1 cellular context compared by ENCODE assay signal in genomic region chr3:69543080-69543429, GRCh38.
TF ChIP-seq lines count a peak whose summit lies in the region.

No MANE protein-coding gene starts in this region.

TF ChIP-seq in H1, 55 proteins besides CTCF, POLR2A, EP300 and RAD21:
- no peak for TF ChIP-seq BRCA1 (IDR thresholded peaks at IDR 0.05; ENCODE audit: low read depth, low read length)
- TF ChIP-seq ASH2L (IDR thresholded peaks at IDR 0.05; ENCODE audit: low read length) = no peak
- TF ChIP-seq SIX5 (IDR thresholded peaks at IDR 0.05; ENCODE audit: low read depth, low read length) = no peak
- TF ChIP-seq NRF1 (IDR thresholded peaks at IDR 0.05; ENCODE audit: low read depth, low read length) = no peak
- TF ChIP-seq HDAC6 (IDR thresholded peaks at IDR 0.05; ENCODE audit: low read depth, low read length) = no peak
- TF ChIP-seq GTF2F1 (IDR thresholded peaks at IDR 0.05; ENCODE audit: borderline replicate concordance, low read depth, low read length) = no peak
- TF ChIP-seq ZNF274 (IDR thresholded peaks at IDR 0.05; ENCODE audit: borderline replicate concordance, extremely low read depth, low read length) = no peak
- TF ChIP-seq RXRA (IDR thresholded peaks at IDR 0.05; ENCODE audit: insufficient read depth, low read depth, low read length) = no peak
- TF ChIP-seq, protein P1, sequence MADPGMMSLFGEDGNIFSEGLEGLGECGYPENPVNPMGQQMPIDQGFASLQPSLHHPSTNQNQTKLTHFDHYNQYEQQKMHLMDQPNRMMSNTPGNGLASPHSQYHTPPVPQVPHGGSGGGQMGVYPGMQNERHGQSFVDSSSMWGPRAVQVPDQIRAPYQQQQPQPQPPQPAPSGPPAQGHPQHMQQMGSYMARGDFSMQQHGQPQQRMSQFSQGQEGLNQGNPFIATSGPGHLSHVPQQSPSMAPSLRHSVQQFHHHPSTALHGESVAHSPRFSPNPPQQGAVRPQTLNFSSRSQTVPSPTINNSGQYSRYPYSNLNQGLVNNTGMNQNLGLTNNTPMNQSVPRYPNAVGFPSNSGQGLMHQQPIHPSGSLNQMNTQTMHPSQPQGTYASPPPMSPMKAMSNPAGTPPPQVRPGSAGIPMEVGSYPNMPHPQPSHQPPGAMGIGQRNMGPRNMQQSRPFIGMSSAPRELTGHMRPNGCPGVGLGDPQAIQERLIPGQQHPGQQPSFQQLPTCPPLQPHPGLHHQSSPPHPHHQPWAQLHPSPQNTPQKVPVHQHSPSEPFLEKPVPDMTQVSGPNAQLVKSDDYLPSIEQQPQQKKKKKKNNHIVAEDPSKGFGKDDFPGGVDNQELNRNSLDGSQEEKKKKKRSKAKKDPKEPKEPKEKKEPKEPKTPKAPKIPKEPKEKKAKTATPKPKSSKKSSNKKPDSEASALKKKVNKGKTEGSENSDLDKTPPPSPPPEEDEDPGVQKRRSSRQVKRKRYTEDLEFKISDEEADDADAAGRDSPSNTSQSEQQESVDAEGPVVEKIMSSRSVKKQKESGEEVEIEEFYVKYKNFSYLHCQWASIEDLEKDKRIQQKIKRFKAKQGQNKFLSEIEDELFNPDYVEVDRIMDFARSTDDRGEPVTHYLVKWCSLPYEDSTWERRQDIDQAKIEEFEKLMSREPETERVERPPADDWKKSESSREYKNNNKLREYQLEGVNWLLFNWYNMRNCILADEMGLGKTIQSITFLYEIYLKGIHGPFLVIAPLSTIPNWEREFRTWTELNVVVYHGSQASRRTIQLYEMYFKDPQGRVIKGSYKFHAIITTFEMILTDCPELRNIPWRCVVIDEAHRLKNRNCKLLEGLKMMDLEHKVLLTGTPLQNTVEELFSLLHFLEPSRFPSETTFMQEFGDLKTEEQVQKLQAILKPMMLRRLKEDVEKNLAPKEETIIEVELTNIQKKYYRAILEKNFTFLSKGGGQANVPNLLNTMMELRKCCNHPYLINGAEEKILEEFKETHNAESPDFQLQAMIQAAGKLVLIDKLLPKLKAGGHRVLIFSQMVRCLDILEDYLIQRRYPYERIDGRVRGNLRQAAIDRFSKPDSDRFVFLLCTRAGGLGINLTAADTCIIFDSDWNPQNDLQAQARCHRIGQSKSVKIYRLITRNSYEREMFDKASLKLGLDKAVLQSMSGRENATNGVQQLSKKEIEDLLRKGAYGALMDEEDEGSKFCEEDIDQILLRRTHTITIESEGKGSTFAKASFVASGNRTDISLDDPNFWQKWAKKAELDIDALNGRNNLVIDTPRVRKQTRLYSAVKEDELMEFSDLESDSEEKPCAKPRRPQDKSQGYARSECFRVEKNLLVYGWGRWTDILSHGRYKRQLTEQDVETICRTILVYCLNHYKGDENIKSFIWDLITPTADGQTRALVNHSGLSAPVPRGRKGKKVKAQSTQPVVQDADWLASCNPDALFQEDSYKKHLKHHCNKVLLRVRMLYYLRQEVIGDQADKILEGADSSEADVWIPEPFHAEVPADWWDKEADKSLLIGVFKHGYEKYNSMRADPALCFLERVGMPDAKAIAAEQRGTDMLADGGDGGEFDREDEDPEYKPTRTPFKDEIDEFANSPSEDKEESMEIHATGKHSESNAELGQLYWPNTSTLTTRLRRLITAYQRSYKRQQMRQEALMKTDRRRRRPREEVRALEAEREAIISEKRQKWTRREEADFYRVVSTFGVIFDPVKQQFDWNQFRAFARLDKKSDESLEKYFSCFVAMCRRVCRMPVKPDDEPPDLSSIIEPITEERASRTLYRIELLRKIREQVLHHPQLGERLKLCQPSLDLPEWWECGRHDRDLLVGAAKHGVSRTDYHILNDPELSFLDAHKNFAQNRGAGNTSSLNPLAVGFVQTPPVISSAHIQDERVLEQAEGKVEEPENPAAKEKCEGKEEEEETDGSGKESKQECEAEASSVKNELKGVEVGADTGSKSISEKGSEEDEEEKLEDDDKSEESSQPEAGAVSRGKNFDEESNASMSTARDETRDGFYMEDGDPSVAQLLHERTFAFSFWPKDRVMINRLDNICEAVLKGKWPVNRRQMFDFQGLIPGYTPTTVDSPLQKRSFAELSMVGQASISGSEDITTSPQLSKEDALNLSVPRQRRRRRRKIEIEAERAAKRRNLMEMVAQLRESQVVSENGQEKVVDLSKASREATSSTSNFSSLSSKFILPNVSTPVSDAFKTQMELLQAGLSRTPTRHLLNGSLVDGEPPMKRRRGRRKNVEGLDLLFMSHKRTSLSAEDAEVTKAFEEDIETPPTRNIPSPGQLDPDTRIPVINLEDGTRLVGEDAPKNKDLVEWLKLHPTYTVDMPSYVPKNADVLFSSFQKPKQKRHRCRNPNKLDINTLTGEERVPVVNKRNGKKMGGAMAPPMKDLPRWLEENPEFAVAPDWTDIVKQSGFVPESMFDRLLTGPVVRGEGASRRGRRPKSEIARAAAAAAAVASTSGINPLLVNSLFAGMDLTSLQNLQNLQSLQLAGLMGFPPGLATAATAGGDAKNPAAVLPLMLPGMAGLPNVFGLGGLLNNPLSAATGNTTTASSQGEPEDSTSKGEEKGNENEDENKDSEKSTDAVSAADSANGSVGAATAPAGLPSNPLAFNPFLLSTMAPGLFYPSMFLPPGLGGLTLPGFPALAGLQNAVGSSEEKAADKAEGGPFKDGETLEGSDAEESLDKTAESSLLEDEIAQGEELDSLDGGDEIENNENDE (IDR thresholded peaks at IDR 0.05; ENCODE audit: insufficient replicate concordance, low read length) = no peak
- TF ChIP-seq ATF3 (IDR thresholded peaks at IDR 0.05; ENCODE audit: insufficient read depth, low read depth, low read length) = no peak
- no peak for TF ChIP-seq CHD2 (IDR thresholded peaks at IDR 0.05; ENCODE audit: low read length)
- no peak for TF ChIP-seq CEBPB (IDR thresholded peaks at IDR 0.05; ENCODE audit: low read depth, low read length)
- TF ChIP-seq TAF1 (IDR thresholded peaks at IDR 0.05; ENCODE audit: low read depth, low read length) = no peak
- TF ChIP-seq KDM4A (IDR thresholded peaks at IDR 0.05; ENCODE audit: low read depth, low read length, severe bottlenecking) = no peak
- no peak for TF ChIP-seq RFX5 (IDR thresholded peaks at IDR 0.05; ENCODE audit: borderline replicate concordance, low read depth, low read length)
- TF ChIP-seq RBBP5 (IDR thresholded peaks at IDR 0.05; ENCODE audit: borderline replicate concordance, low read depth, low read length) = no peak
- TF ChIP-seq KDM5A (IDR thresholded peaks at IDR 0.05; ENCODE audit: low read length) = no peak
- TF ChIP-seq SP4 (IDR thresholded peaks at IDR 0.05; ENCODE audit: low read length) = no peak
